Comparison of ENCODE assay signal across 8 cellular contexts in the genomic region with DNA sequence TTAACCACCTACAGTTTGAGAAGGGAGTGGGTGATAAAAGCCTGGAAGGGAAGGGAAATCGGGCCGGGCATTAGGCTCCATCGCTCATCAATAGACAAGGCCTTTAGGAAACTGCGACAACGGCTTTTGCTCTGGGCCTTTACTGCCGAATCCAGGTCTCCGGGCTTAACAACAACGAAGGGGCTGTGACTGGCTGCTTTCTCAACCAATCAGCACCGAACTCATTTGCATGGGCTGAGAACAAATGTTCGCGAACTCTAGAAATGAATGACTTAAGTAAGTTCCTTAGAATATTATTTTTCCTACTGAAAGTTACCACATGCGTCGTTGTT. TPM values are rescaled to one million over a fixed set of nuclear protein-coding genes. Genes with fewer than 3 reads are reported as not detected.
A peak's percentile ranks its signal among the peaks of the same experiment; 100 is the strongest.
DNase-seq lines count a peak whose midpoint lies in the region; ATAC-seq and TF ChIP-seq lines count a peak whose summit lies in the region.

No MANE protein-coding gene starts in this region.

- H3K4me3 Mint-ChIP-seq in T-helper 2 cell treated with Interferon-gamma antibody and Interleukin-4, amounts not matched to agents 5 μg/mL and 100 μg/mL, for 36 hours = peak overlapping the region; percentile 92
- H3K4me3 Mint-ChIP-seq in brain = peak overlapping the region; percentile 92 to 99 (median 97)

- peaks cover 19% of the 10 kb centered on the region for H3K4me1 ChIP-seq in hepatocyte (ENCODE audit: insufficient read depth)

- no peaks in the 10 kb centered on the region for H3K9me3 ChIP-seq in hepatocyte (ENCODE audit: low read depth)

- H3K27me3 Mint-ChIP-seq in T-helper 2 cell treated with Interferon-gamma antibody and Interleukin-4, amounts not matched to agents 5 μg/mL and 100 μg/mL, for 36 hours (ENCODE audit: low read depth) = no peaks in the 10 kb centered on the region
- peaks cover 5% of the 10 kb centered on the region for H3K27me3 Mint-ChIP-seq in brain

- H3K27ac Mint-ChIP-seq in T-helper 2 cell treated with Interferon-gamma antibody and Interleukin-4, amounts not matched to agents 5 μg/mL and 100 μg/mL, for 36 hours = peak overlapping the region; percentile 97
- peak overlapping the region; percentile 99 to 100 (median 99) for H3K27ac Mint-ChIP-seq in brain

- peaks cover 14% of the 10 kb centered on the region for H3K36me3 Mint-ChIP-seq in T-helper 2 cell treated with Interferon-gamma antibody and Interleukin-4, amounts not matched to agents 5 μg/mL and 100 μg/mL, for 36 hours (ENCODE audit: low read depth)
- H3K36me3 Mint-ChIP-seq in brain = peaks cover 27% of the 10 kb centered on the region

- DNase-seq in NCI-H1930 (lab: John Stamatoyannopoulos, UW) (peak; percentile 88), hepatocyte (ENCODE audit: low spot score) (peak; percentile 91), putamen (ENCODE audit: low spot score) (peak; percentile 96), GF-D8 (lab: John Stamatoyannopoulos, UW) (no peak)
- DNase-seq in T-helper 2 cell treated with Interferon-gamma antibody and Interleukin-4, amounts not matched to agents 5 μg/mL and 100 μg/mL, for 36 hours (ENCODE audit: low spot score) = peak; percentile 79

- no peak overlapping the region for H3K4me3 ChIP-seq in hepatocyte

- H4K20me1 ChIP-seq in hepatocyte (ENCODE audit: insufficient read depth, poor library complexity, severe bottlenecking) = no peaks in the 10 kb centered on the region

- no peaks in the 10 kb centered on the region for H3K36me3 ChIP-seq in hepatocyte (replicated peaks; ENCODE audit: insufficient read depth, low read depth)

- H2AFZ ChIP-seq in hepatocyte = no peak overlapping the region

- peaks cover 33% of the 10 kb centered on the region for H3K79me2 ChIP-seq in hepatocyte

- H3K4me2 ChIP-seq in hepatocyte = peak overlapping the region; percentile 88

- WGBS in hepatocyte (ENCODE audit: low lambda C conversion rate, missing lambda C conversion rate) = 3% methylated on average over 13 of the region's 13 CpGs

- TF ChIP-seq CTCF in brain (conservative IDR thresholded peaks at IDR 0.05) (no peak), hepatocyte (IDR thresholded peaks at IDR 0.05; ENCODE audit: poor library complexity) (no peak)

- peak; percentile 29 for ATAC-seq in GM18498 (IDR thresholded peaks at IDR 0.05; ENCODE audit: unreplicated experiment)
- ATAC-seq in HG02938 (IDR thresholded peaks at IDR 0.05; ENCODE audit: unreplicated experiment) = peak; percentile 30

- H3K27me3 ChIP-seq in hepatocyte = no peaks in the 10 kb centered on the region

- H3K4me1 Mint-ChIP-seq in T-helper 2 cell treated with Interferon-gamma antibody and Interleukin-4, amounts not matched to agents 5 μg/mL and 100 μg/mL, for 36 hours (ENCODE audit: low read depth) = peaks cover 48% of the 10 kb centered on the region
- peaks cover 78% of the 10 kb centered on the region for H3K4me1 Mint-ChIP-seq in brain

- peak overlapping the region; percentile 81 for H3K27ac ChIP-seq in hepatocyte

- no peaks in the 10 kb centered on the region for H3K9me3 Mint-ChIP-seq in T-helper 2 cell treated with Interferon-gamma antibody and Interleukin-4, amounts not matched to agents 5 μg/mL and 100 μg/mL, for 36 hours
- peaks cover 0 to 4% (median 0%) of the 10 kb centered on the region in 5 experiments for H3K9me3 Mint-ChIP-seq in brain

- no peaks in the 10 kb centered on the region for H3K9me2 ChIP-seq in hepatocyte (replicated peaks; ENCODE audit: insufficient read depth)

RNA-seq across cellular contexts. Expression of a gene that starts 0.3 kb away (rescaled TPM):
- polyA plus RNA-seq in brain (ENCODE audit: insufficient read depth, low read depth, low replicate concordance) = not detected
- total RNA-seq in hepatocyte = not detected in 2 replicates
- polyA plus RNA-seq in hepatocyte = not detected in 2 replicates

RNA-seq across cellular contexts. Expression of a gene that starts 0.5 kb away (rescaled TPM):
- 619 TPM for polyA plus RNA-seq in brain (ENCODE audit: insufficient read depth, low read depth, low replicate concordance)
- total RNA-seq in hepatocyte = 219 and 289 TPM in 2 replicates
- 217 and 219 TPM in 2 replicates for polyA plus RNA-seq in hepatocyte

RNA-seq across cellular contexts. Expression of a gene that starts 7.8 kb away (rescaled TPM):
- 28.3 TPM for polyA plus RNA-seq in brain (ENCODE audit: insufficient read depth, low read depth, low replicate concordance)
- total RNA-seq in hepatocyte = 14.5 and 17.2 TPM in 2 replicates
- polyA plus RNA-seq in hepatocyte = 20.8 and 25.4 TPM in 2 replicates

RNA-seq across cellular contexts. Expression of a gene that starts 15.6 kb away (rescaled TPM):
- polyA plus RNA-seq in brain (ENCODE audit: insufficient read depth, low read depth, low replicate concordance) (221 TPM), hepatocyte (32.7 and 43.7 TPM in 2 replicates)
- total RNA-seq in hepatocyte = 11.1 and 15.8 TPM in 2 replicates

RNA-seq across cellular contexts. Expression of a gene that starts 27.1 kb away (rescaled TPM):
- 266 TPM for polyA plus RNA-seq in brain (ENCODE audit: insufficient read depth, low read depth, low replicate concordance)
- total RNA-seq in hepatocyte = 186 and 197 TPM in 2 replicates
- polyA plus RNA-seq in hepatocyte = 142 and 143 TPM in 2 replicates
